Comparison of ENCODE assay signal across 20 cellular contexts in genomic region chr4:39900966-39901365, GRCh38.
DNase-seq lines count a peak whose midpoint lies in the region; ATAC-seq and TF ChIP-seq lines count a peak whose summit lies in the region.
"Had no signal": no experiment of that assay in that cellular context is flagged by ENCODE, and none has a peak within 500 bp of the region (broad histone marks: within the 10 kb centered on the region; RNA-seq: fewer than 3 reads in every experiment).

No MANE protein-coding gene starts in this region.

- H3K9me2 ChIP-seq in GM23248 (ENCODE audit: insufficient read depth): no peaks in the 10 kb centered on the region
- H3K9me2 ChIP-seq in PC-9 (ENCODE audit: insufficient read depth): no peaks in the 10 kb centered on the region

- H4K20me1 ChIP-seq in GM23248 (ENCODE audit: insufficient read depth) (no peaks in the 10 kb centered on the region), PC-9 (ENCODE audit: insufficient read depth) (peaks cover 10% of the 10 kb centered on the region; the same call in 1 of the 2 replicates)

- H3K36me3 ChIP-seq in GM23248 (ENCODE audit: low read depth) (peaks cover 75% of the 10 kb centered on the region), PC-9 (ENCODE audit: low read depth) (peaks cover 33% of the 10 kb centered on the region)

- H3K9me3 Mint-ChIP-seq in activated CD4-positive, alpha-beta T cell treated with anti-CD3 and anti-CD28 coated beads for 36 hours (ENCODE audit: low read depth): no peaks in the 10 kb centered on the region
- H3K9me3 Mint-ChIP-seq in activated CD4-positive, alpha-beta T cell treated with anti-CD3 and anti-CD28 coated beads, Interleukin-2, amount 10 ng/mL, durations not matched to agents 24 days and 14 days: no peaks in the 10 kb centered on the region
- no peaks in the 10 kb centered on the region for H3K9me3 Mint-ChIP-seq in CD4-positive, alpha-beta T cell
- H3K9me3 Mint-ChIP-seq: CD4-positive, CD25-positive, alpha-beta regulatory T cell had no signal

- no peaks in the 10 kb centered on the region for H3F3A ChIP-seq in GM23248 (ENCODE audit: insufficient read depth)
- peaks cover 30% of the 10 kb centered on the region for H3F3A ChIP-seq in PC-9 (ENCODE audit: insufficient read depth, low read depth)

- no peak overlapping the region for H2AFZ ChIP-seq in GM23248
- no peak overlapping the region for H2AFZ ChIP-seq in PC-9

- in situ Hi-C loops in GM23248 (cut with MboI): no loop called here

- no peak overlapping the region for H3K9ac ChIP-seq in GM23248

- ATAC-seq in activated CD4-positive, alpha-beta T cell treated with anti-CD3 and anti-CD28 coated beads for 36 hours: no peak
- no peak for ATAC-seq in CD4-positive, alpha-beta T cell (ENCODE audit: poor library complexity)
- no peak for ATAC-seq in GM21515 (IDR thresholded peaks at IDR 0.05; ENCODE audit: unreplicated experiment)
- ATAC-seq: GM12878, HepG2, Panc1 had no signal

- H3K27ac ChIP-seq in GM23248 (no peak overlapping the region), PC-9 (peak overlapping the region; percentile 7; the same call in 1 of the 2 replicates)
- no peak overlapping the region for H3K27ac ChIP-seq in CD4-positive, alpha-beta T cell (ENCODE audit: low read depth, low read length)
- H3K27ac ChIP-seq: 22Rv1 had no signal

- peaks cover 33% of the 10 kb centered on the region for H3K36me3 Mint-ChIP-seq in activated CD4-positive, alpha-beta T cell treated with anti-CD3 and anti-CD28 coated beads for 36 hours (ENCODE audit: low read depth)
- H3K36me3 Mint-ChIP-seq in activated CD4-positive, alpha-beta T cell treated with anti-CD3 and anti-CD28 coated beads, Interleukin-2, amount 10 ng/mL, durations not matched to agents 24 days and 14 days (ENCODE audit: low read depth): peaks cover 55% of the 10 kb centered on the region
- peaks cover 89% of the 10 kb centered on the region for H3K36me3 Mint-ChIP-seq in CD4-positive, alpha-beta T cell (ENCODE audit: low read depth)

- H3K4me1 ChIP-seq in GM23248 (ENCODE audit: insufficient read depth) (no peaks in the 10 kb centered on the region), PC-9 (replicated peaks; ENCODE audit: insufficient read depth) (no peaks in the 10 kb centered on the region)
- H3K4me1 ChIP-seq: BE2C had no signal

- H3K4me3 Mint-ChIP-seq in activated CD4-positive, alpha-beta T cell treated with anti-CD3 and anti-CD28 coated beads for 36 hours: no peak overlapping the region
- no peak overlapping the region for H3K4me3 Mint-ChIP-seq in activated CD4-positive, alpha-beta T cell treated with anti-CD3 and anti-CD28 coated beads, Interleukin-2, amount 10 ng/mL, durations not matched to agents 24 days and 14 days
- H3K4me3 Mint-ChIP-seq in CD4-positive, alpha-beta T cell: no peak overlapping the region
- H3K4me3 Mint-ChIP-seq: CD4-positive, CD25-positive, alpha-beta regulatory T cell had no signal

- H3K27ac Mint-ChIP-seq in activated CD4-positive, alpha-beta T cell treated with anti-CD3 and anti-CD28 coated beads for 36 hours: peak overlapping the region; percentile 15
- H3K27ac Mint-ChIP-seq in activated CD4-positive, alpha-beta T cell treated with anti-CD3 and anti-CD28 coated beads, Interleukin-2, amount 10 ng/mL, durations not matched to agents 24 days and 14 days: no peak overlapping the region
- H3K27ac Mint-ChIP-seq in CD4-positive, alpha-beta T cell: no peak overlapping the region

- no peak for DNase-seq in activated CD4-positive, alpha-beta T cell treated with anti-CD3 and anti-CD28 coated beads for 36 hours
- no peak for DNase-seq in activated CD4-positive, alpha-beta T cell treated with anti-CD3 and anti-CD28 coated beads, Interleukin-2, amount 10 ng/mL, durations not matched to agents 24 days and 14 days
- DNase-seq in GM23248 (peak; percentile 1), PC-9 (no peak), fibroblast of villous mesenchyme (ENCODE audit: low read depth) (peak; percentile 13), germinal center (ENCODE audit: low spot score) (no peak)
- no peak for DNase-seq in CD4-positive, alpha-beta T cell
- DNase-seq: BE2C; CD4-positive, CD25-positive, alpha-beta regulatory T cell; KG1; NCI-H1048; NCI-H1436; NCI-H1930; NCI-H226; NCI-H524 had no signal

- H3K4me3 ChIP-seq in GM23248: no peak overlapping the region
- no peak overlapping the region for H3K4me3 ChIP-seq in PC-9
- H3K4me3 ChIP-seq in fibroblast of villous mesenchyme (ENCODE audit: low read depth, low read length): no peak overlapping the region
- H3K4me3 ChIP-seq: GM12878 had no signal

- H3K4me2 ChIP-seq in GM23248 (ENCODE audit: unreplicated experiment) (no peak overlapping the region), PC-9 (no peak overlapping the region)

- no TSS peak for BruUV-seq in PC-9 (replicated peaks; lab: Mats Ljungman, UMichigan)

- POLR2A ChIA-PET in activated CD4-positive, alpha-beta T cell treated with anti-CD3 and anti-CD28 coated beads for 36 hours (lab: Charles Lee): no interaction called here
- POLR2A ChIA-PET in PC-9 (lab: Charles Lee; ENCODE audit: unreplicated experiment): no interaction called here
- POLR2A ChIA-PET in CD4-positive, alpha-beta T cell (lab: Charles Lee): no interaction called here

- H3K27me3 ChIP-seq in GM23248 (replicated peaks; ENCODE audit: insufficient read depth) (no peaks in the 10 kb centered on the region), PC-9 (ENCODE audit: insufficient read depth, low read depth) (no peaks in the 10 kb centered on the region)
- H3K27me3 ChIP-seq in CD4-positive, alpha-beta T cell (ENCODE audit: control insufficient read depth, insufficient read depth, low read length): no peaks in the 10 kb centered on the region
- H3K27me3 ChIP-seq: BE2C had no signal

- no peaks in the 10 kb centered on the region for H3K9me3 ChIP-seq in GM23248 (ENCODE audit: low read depth)
- no peaks in the 10 kb centered on the region; the same call in 1 of the 2 replicates for H3K9me3 ChIP-seq in PC-9 (ENCODE audit: insufficient read depth, low read depth)
- no peaks in the 10 kb centered on the region for H3K9me3 ChIP-seq in CD4-positive, alpha-beta T cell (ENCODE audit: control insufficient read depth, low read length)
- H3K9me3 ChIP-seq: BE2C had no signal

- CTCF ChIA-PET in activated CD4-positive, alpha-beta T cell treated with anti-CD3 and anti-CD28 coated beads for 36 hours (lab: Charles Lee): no interaction called here
- CTCF ChIA-PET in PC-9 (lab: Charles Lee): no interaction called here
- CTCF ChIA-PET in CD4-positive, alpha-beta T cell (lab: Charles Lee): interaction anchor here (0.7 kb wide), 1 partner anchor 303 kb away, joined by 3 read pairs; no protein-coding TSS in a partner anchor

- intact Hi-C loops in activated CD4-positive, alpha-beta T cell treated with anti-CD3 and anti-CD28 coated beads for 36 hours (cut with DNase I, micrococcal nuclease): loop anchor here in 1 of 2 experiments (10.0 kb wide), 1 partner anchor 74 kb away; the partner anchor contains the start of gene PDS5A
- intact Hi-C loops in activated CD4-positive, alpha-beta T cell treated with anti-CD3 and anti-CD28 coated beads, Interleukin-2, amount 10 ng/mL, durations not matched to agents 24 days and 14 days (cut with micrococcal nuclease): no loop called here
- intact Hi-C loops in PC-9 (cut with micrococcal nuclease; ENCODE audit: unreplicated experiment): no loop called here
- intact Hi-C loops in CD4-positive, alpha-beta T cell (cut with DNase I, micrococcal nuclease): no loop called here

- 96 to 99% methylated on average over 2 of the region's 2 CpGs for WGBS in GM23248 (ENCODE audit: low coverage in 1 of 2, low lambda C conversion rate in 2 of 2, missing lambda C conversion rate in 2 of 2), 2 experiments

- no peak for TF ChIP-seq CTCF in PC-9 (conservative IDR thresholded peaks at IDR 0.05)
- TF ChIP-seq CTCF in fibroblast of villous mesenchyme (IDR thresholded peaks at IDR 0.05; ENCODE audit: insufficient read depth, low read depth, low read length): no peak
- TF ChIP-seq CTCF in CD4-positive, alpha-beta T cell (IDR thresholded peaks at IDR 0.05): no peak

- H3K79me2 ChIP-seq in GM23248 (ENCODE audit: insufficient read depth) (peaks cover under 1% of the 10 kb centered on the region; the same call in 1 of the 2 replicates), PC-9 (ENCODE audit: low read depth) (no peaks in the 10 kb centered on the region)

- H3K4me1 Mint-ChIP-seq in activated CD4-positive, alpha-beta T cell treated with anti-CD3 and anti-CD28 coated beads for 36 hours: peaks cover 3% of the 10 kb centered on the region
- H3K4me1 Mint-ChIP-seq in activated CD4-positive, alpha-beta T cell treated with anti-CD3 and anti-CD28 coated beads, Interleukin-2, amount 10 ng/mL, durations not matched to agents 24 days and 14 days: peaks cover 1% of the 10 kb centered on the region
- H3K4me1 Mint-ChIP-seq in CD4-positive, alpha-beta T cell (ENCODE audit: low read depth): no peaks in the 10 kb centered on the region

- H3K27me3 Mint-ChIP-seq in activated CD4-positive, alpha-beta T cell treated with anti-CD3 and anti-CD28 coated beads for 36 hours: no peaks in the 10 kb centered on the region
- no peaks in the 10 kb centered on the region for H3K27me3 Mint-ChIP-seq in activated CD4-positive, alpha-beta T cell treated with anti-CD3 and anti-CD28 coated beads, Interleukin-2, amount 10 ng/mL, durations not matched to agents 24 days and 14 days
- H3K27me3 Mint-ChIP-seq in CD4-positive, alpha-beta T cell: no peaks in the 10 kb centered on the region
- H3K27me3 Mint-ChIP-seq: CD4-positive, CD25-positive, alpha-beta regulatory T cell had no signal

Comparison
In these comparisons a context has a peak if more than half of its experiments do, and no peak if none do; other contexts are left out.
1. DNase-seq: peak in GM23248 (single experiment) and fibroblast of villous mesenchyme (single experiment); none in activated CD4-positive, alpha-beta T cell treated with anti-CD3 and anti-CD28 coated beads for 36 hours (single experiment), activated CD4-positive, alpha-beta T cell treated with anti-CD3 and anti-CD28 coated beads, Interleukin-2, amount 10 ng/mL, durations not matched to agents 24 days and 14 days (single experiment), PC-9 (0 of 2), CD4-positive, alpha-beta T cell (0 of 10) and germinal center (single experiment).